In genomic region chr14:54253195-54253947, GRCh38 we compare ENCODE assay signal across 10 cellular contexts.
A peak's percentile ranks its signal among the peaks of the same experiment; 100 is the strongest.
DNase-seq lines count a peak whose midpoint lies in the region; ATAC-seq and TF ChIP-seq lines count a peak whose summit lies in the region.
"Had no signal": no experiment of that assay in that cellular context is flagged by ENCODE, and none has a peak within 500 bp of the region (broad histone marks: within the 10 kb centered on the region; RNA-seq: fewer than 3 reads in every experiment).

No MANE protein-coding gene starts in this region.

- no peaks in the 10 kb centered on the region for H3K79me2 ChIP-seq in trophoblast cell (ENCODE audit: control insufficient read depth, insufficient read depth, low read length, poor library complexity)

- no peak overlapping the region for H3K18ac ChIP-seq in trophoblast cell (ENCODE audit: low read length)

- H3K14ac ChIP-seq in trophoblast cell (ENCODE audit: low read length), result no peak overlapping the region

- in situ Hi-C loops in GM13976 (cut with MboI; ENCODE audit: low sequenced_read_pairs, unreplicated experiment), result no loop called here

- no peak overlapping the region for H3K23ac ChIP-seq in trophoblast cell (ENCODE audit: low read length)

- no peaks in the 10 kb centered on the region for H3K36me3 Mint-ChIP-seq in activated naive CD8-positive, alpha-beta T cell treated with anti-CD3 and anti-CD28 coated beads, Interleukin-2, amount 50 U/mL, for 24 hours (ENCODE audit: low read depth)

- no peaks in the 10 kb centered on the region for H3K79me1 ChIP-seq in trophoblast cell (ENCODE audit: low read length)

- H2BK5ac ChIP-seq in trophoblast cell (ENCODE audit: low read depth, low read length, poor library complexity), result no peak overlapping the region

- H4K12ac ChIP-seq in trophoblast cell (ENCODE audit: low read depth, low read length), result no peak overlapping the region

- H3K4me1 Mint-ChIP-seq in activated naive CD8-positive, alpha-beta T cell treated with anti-CD3 and anti-CD28 coated beads, Interleukin-2, amount 50 U/mL, for 24 hours, result peaks cover 10% of the 10 kb centered on the region

- ATAC-seq in HG02798 (IDR thresholded peaks at IDR 0.05; ENCODE audit: poor library complexity, unreplicated experiment) (peak; percentile 65), GM19324 (IDR thresholded peaks at IDR 0.05; ENCODE audit: low FRiP score, unreplicated experiment) (no peak), GM19455 (IDR thresholded peaks at IDR 0.05; ENCODE audit: unreplicated experiment) (no peak), HG02840 (IDR thresholded peaks at IDR 0.05; ENCODE audit: low FRiP score, unreplicated experiment) (no peak)
- ATAC-seq in activated naive CD8-positive, alpha-beta T cell treated with anti-CD3 and anti-CD28 coated beads, Interleukin-2, amount 50 U/mL, for 24 hours, result peak; percentile 85

- no peaks in the 10 kb centered on the region for H3K36me3 ChIP-seq in trophoblast cell (ENCODE audit: control insufficient read depth in 1 of 2, insufficient read depth in 2 of 2, low read length in 2 of 2)
- H3K36me3 ChIP-seq: ascending aorta, tibial artery had no signal

- peaks cover 12 to 20% of the 10 kb centered on the region in 2 experiments for H3K4me1 ChIP-seq in trophoblast cell (ENCODE audit: control insufficient read depth in 1 of 2, insufficient read depth in 2 of 2, low read length in 2 of 2)

- no peak overlapping the region for H2BK12ac ChIP-seq in trophoblast cell (ENCODE audit: low read length)

- TF ChIP-seq CTCF in GM13976 (IDR thresholded peaks at IDR 0.05; ENCODE audit: borderline replicate concordance, control extremely low read depth, extremely low read depth, insufficient read depth, missing control alignments), result no peak

- no peak overlapping the region for H3K27ac ChIP-seq in trophoblast cell (ENCODE audit: low read depth, low read length)
- H3K27ac ChIP-seq: ascending aorta, tibial artery had no signal

- no peak overlapping the region for H4K8ac ChIP-seq in trophoblast cell (ENCODE audit: low read depth, low read length)

- DNase-seq in GM13976 (ENCODE audit: low spot score), result peak; percentile 26
- DNase-seq in activated naive CD8-positive, alpha-beta T cell treated with anti-CD3 and anti-CD28 coated beads, Interleukin-2, amount 50 U/mL, for 24 hours, result no peak
- DNase-seq in trophoblast cell, result peak; percentile 58 to 59
- DNase-seq in activated CD8-positive, alpha-beta memory T cell treated with anti-CD3 and anti-CD28 coated beads for 24 hours, result no peak
- DNase-seq: tibial artery had no signal

- no peaks in the 10 kb centered on the region for H3K27me3 ChIP-seq in trophoblast cell (ENCODE audit: insufficient read depth, low read length)
- H3K27me3 ChIP-seq: ascending aorta, tibial artery had no signal

- H3K27me3 Mint-ChIP-seq in activated naive CD8-positive, alpha-beta T cell treated with anti-CD3 and anti-CD28 coated beads, Interleukin-2, amount 50 U/mL, for 24 hours, result peaks cover 23% of the 10 kb centered on the region

- H3K4ac ChIP-seq in trophoblast cell (ENCODE audit: low read depth, low read length), result no peak overlapping the region

- WGBS in trophoblast cell (ENCODE audit: extremely low coverage, insufficient coverage, insufficient read length), result no CpG with 5 or more reads among the region's 4 CpGs

- H4K91ac ChIP-seq in trophoblast cell (ENCODE audit: low read depth, low read length), result no peak overlapping the region

- no peak overlapping the region for H2BK120ac ChIP-seq in trophoblast cell (ENCODE audit: insufficient read depth, low read length, poor library complexity)

- H3K9me3 ChIP-seq in trophoblast cell (ENCODE audit: insufficient read depth, low read depth, low read length), result no peaks in the 10 kb centered on the region
- H3K9me3 ChIP-seq: ascending aorta, tibial artery had no signal

- no peak overlapping the region for H2AK5ac ChIP-seq in trophoblast cell (ENCODE audit: low read length)

- no peak overlapping the region for H2AFZ ChIP-seq in trophoblast cell (ENCODE audit: insufficient read depth, low read length, poor library complexity)

- no peaks in the 10 kb centered on the region for H3K9me3 Mint-ChIP-seq in activated naive CD8-positive, alpha-beta T cell treated with anti-CD3 and anti-CD28 coated beads, Interleukin-2, amount 50 U/mL, for 24 hours

- H3K27ac Mint-ChIP-seq in activated naive CD8-positive, alpha-beta T cell treated with anti-CD3 and anti-CD28 coated beads, Interleukin-2, amount 50 U/mL, for 24 hours, result peak overlapping the region; percentile 58

- no peak overlapping the region for H3K4me2 ChIP-seq in trophoblast cell (ENCODE audit: low read length)

- H3K4me3 ChIP-seq in trophoblast cell (ENCODE audit: low read depth, low read length), result no peak overlapping the region
- H3K4me3 ChIP-seq: ascending aorta, tibial artery had no signal

- no peak overlapping the region for H3K4me3 Mint-ChIP-seq in activated naive CD8-positive, alpha-beta T cell treated with anti-CD3 and anti-CD28 coated beads, Interleukin-2, amount 50 U/mL, for 24 hours

- H3K9ac ChIP-seq in trophoblast cell (ENCODE audit: low read length), result no peak overlapping the region

Comparison
In these comparisons a context has a peak if more than half of its experiments do, and no peak if none do; other contexts are left out.
1. DNase-seq: peak in GM13976 (single experiment) and trophoblast cell (2 of 2); none in activated naive CD8-positive, alpha-beta T cell treated with anti-CD3 and anti-CD28 coated beads, Interleukin-2, amount 50 U/mL, for 24 hours (single experiment) and activated CD8-positive, alpha-beta memory T cell treated with anti-CD3 and anti-CD28 coated beads for 24 hours (single experiment).
2. ATAC-seq: peak in HG02798 (single experiment) and activated naive CD8-positive, alpha-beta T cell treated with anti-CD3 and anti-CD28 coated beads, Interleukin-2, amount 50 U/mL, for 24 hours (single experiment); none in GM19324 (single experiment), GM19455 (single experiment) and HG02840 (single experiment).